In genomic region chr1:99682291-99682751, GRCh38 we compare ENCODE assay signal across 15 cellular contexts. TPM values are rescaled to one million over a fixed set of nuclear protein-coding genes. Genes with fewer than 3 reads are reported as not detected.
DNase-seq lines count a peak whose midpoint lies in the region; ATAC-seq and TF ChIP-seq lines count a peak whose summit lies in the region.
"Had no signal": no experiment of that assay in that cellular context is flagged by ENCODE, and none has a peak within 500 bp of the region (broad histone marks: within the 10 kb centered on the region; RNA-seq: fewer than 3 reads in every experiment).

No MANE protein-coding gene starts in this region.

- H3K9me3 Mint-ChIP-seq in naive thymus-derived CD8-positive, alpha-beta T cell: no peaks in the 10 kb centered on the region
- H3K9me3 Mint-ChIP-seq: brain; mesothelial cell of epicardium; stimulated activated memory B cell treated with anti-CD40 and anti-IgM and Interleukin-4, amounts not matched to agents 10 μg/mL and 1 μg/mL and 100 μg/mL, for 72 hours had no signal

- POLR2A ChIA-PET in naive thymus-derived CD8-positive, alpha-beta T cell (lab: Charles Lee): no interaction called here

- H3K4me2 ChIP-seq in mesenchymal stem cell (ENCODE audit: low read length, poor library complexity, severe bottlenecking): no peak overlapping the region

- H2BK15ac ChIP-seq in mesenchymal stem cell (ENCODE audit: low read depth, poor library complexity, severe bottlenecking): no peak overlapping the region

- H4K91ac ChIP-seq in mesenchymal stem cell (ENCODE audit: low read length): no peak overlapping the region

- no peaks in the 10 kb centered on the region for H3K36me3 ChIP-seq in brain microvascular endothelial cell (replicated peaks)
- no peaks in the 10 kb centered on the region for H3K36me3 ChIP-seq in mesenchymal stem cell (ENCODE audit: control insufficient read depth in 1 of 2, insufficient read depth in 2 of 2, low read depth in 1 of 2, low read length in 2 of 2)

- no peak overlapping the region for H3K14ac ChIP-seq in mesenchymal stem cell (ENCODE audit: low read length in 2 of 2)

- in situ Hi-C loops in brain microvascular endothelial cell (cut with HindIII; ENCODE audit: low pct_ligation_motif_present, low sequenced_read_pairs): no loop called here

- peaks cover 4 to 9% (median 7%) of the 10 kb centered on the region in 5 donors for H3K27me3 Mint-ChIP-seq in naive thymus-derived CD8-positive, alpha-beta T cell
- H3K27me3 Mint-ChIP-seq: stimulated activated memory B cell treated with anti-CD40 and anti-IgM and Interleukin-4, amounts not matched to agents 10 μg/mL and 1 μg/mL and 100 μg/mL, for 72 hours had no signal

- H3K4me1 ChIP-seq in mesenchymal stem cell (ENCODE audit: control insufficient read depth, insufficient read depth, low read depth, low read length): peaks cover 3% of the 10 kb centered on the region

- no peak overlapping the region for H2AK5ac ChIP-seq in mesenchymal stem cell (ENCODE audit: low read length, severe bottlenecking)

- H3K9me3 ChIP-seq in mesenchymal stem cell (ENCODE audit: control insufficient read depth, low read length): no peaks in the 10 kb centered on the region

- peak overlapping the region in 1 of 2 experiments; percentile 38 for H3K18ac ChIP-seq in mesenchymal stem cell (ENCODE audit: low read depth in 1 of 2, low read length in 2 of 2)

- ATAC-seq in naive thymus-derived CD8-positive, alpha-beta T cell: no peak
- no peak for ATAC-seq in HG03139 (IDR thresholded peaks at IDR 0.05; ENCODE audit: unreplicated experiment)
- ATAC-seq: stimulated activated memory B cell treated with anti-CD40 and anti-IgM and Interleukin-4, amounts not matched to agents 10 μg/mL and 1 μg/mL and 100 μg/mL, for 72 hours; T-helper 17 cell had no signal

- H3K27me3 ChIP-seq in brain microvascular endothelial cell (replicated peaks): no peaks in the 10 kb centered on the region
- H3K27me3 ChIP-seq in mesenchymal stem cell (ENCODE audit: control insufficient read depth in 1 of 2, insufficient read depth in 1 of 2, low read length in 2 of 2): no peaks in the 10 kb centered on the region

- H3K23ac ChIP-seq in mesenchymal stem cell (ENCODE audit: low read length in 2 of 2): no peak overlapping the region

- DNase-seq in AG08395 (ENCODE audit: low spot score) (peak; percentile 70), HPDE6-E6E7 (ENCODE audit: extremely low spot score) (peak; percentile 61), brain microvascular endothelial cell (peak; percentile 77), mesenchymal stem cell (peak; percentile 91), DMS 273 treated with DMSO at 0.1 percent for 48 hours (lab: John Stamatoyannopoulos, UW) (no peak)
- no peak for DNase-seq in naive thymus-derived CD8-positive, alpha-beta T cell
- no peak for DNase-seq in activated CD4-positive, CD25-positive, alpha-beta regulatory T cell (lab: John Stamatoyannopoulos, UW)
- DNase-seq: activated CD4-positive, alpha-beta T cell treated with anti-CD3 and anti-CD28 coated beads, Interleukin-2, amount 50 U/mL, for 1 hour; GF-D8; NCI-H1105 treated with DMSO at 0.1 percent for 48 hours; T-helper 17 cell had no signal

- no peak overlapping the region for H3K4me3 ChIP-seq in brain microvascular endothelial cell (ENCODE audit: low read depth, low read length)
- H3K4me3 ChIP-seq in mesenchymal stem cell (ENCODE audit: insufficient read depth in 1 of 2, low read depth in 1 of 2, low read length in 2 of 2): no peak overlapping the region

- H3K4me3 Mint-ChIP-seq in naive thymus-derived CD8-positive, alpha-beta T cell: no peak overlapping the region
- H3K4me3 Mint-ChIP-seq: brain; mesothelial cell of epicardium; stimulated activated memory B cell treated with anti-CD40 and anti-IgM and Interleukin-4, amounts not matched to agents 10 μg/mL and 1 μg/mL and 100 μg/mL, for 72 hours; T-helper 17 cell had no signal

- no peak overlapping the region for H2BK12ac ChIP-seq in mesenchymal stem cell (ENCODE audit: low read length in 2 of 2)

- peak overlapping the region; percentile 30 for H3K27ac ChIP-seq in brain microvascular endothelial cell
- peak overlapping the region; percentile 50 for H3K27ac ChIP-seq in mesenchymal stem cell (ENCODE audit: low read length, poor library complexity, severe bottlenecking)

- H2BK120ac ChIP-seq in mesenchymal stem cell (ENCODE audit: low read depth, low read length): no peak overlapping the region

- TF ChIP-seq CTCF in brain microvascular endothelial cell (IDR thresholded peaks at IDR 0.05; ENCODE audit: low read depth, low read length, missing control alignments): no peak

- no peak overlapping the region for H3K4ac ChIP-seq in mesenchymal stem cell (ENCODE audit: low read depth in 1 of 2, low read length in 2 of 2)

- H3K4me1 Mint-ChIP-seq in naive thymus-derived CD8-positive, alpha-beta T cell: no peaks in the 10 kb centered on the region
- H3K4me1 Mint-ChIP-seq: stimulated activated memory B cell treated with anti-CD40 and anti-IgM and Interleukin-4, amounts not matched to agents 10 μg/mL and 1 μg/mL and 100 μg/mL, for 72 hours; T-helper 17 cell had no signal

- H3K79me1 ChIP-seq in mesenchymal stem cell (replicated peaks; ENCODE audit: low read length, poor library complexity, severe bottlenecking): no peaks in the 10 kb centered on the region

- H3K27ac Mint-ChIP-seq in naive thymus-derived CD8-positive, alpha-beta T cell: no peak overlapping the region
- H3K27ac Mint-ChIP-seq: mesothelial cell of epicardium; stimulated activated memory B cell treated with anti-CD40 and anti-IgM and Interleukin-4, amounts not matched to agents 10 μg/mL and 1 μg/mL and 100 μg/mL, for 72 hours; T-helper 17 cell had no signal

- 0% methylated on average over 3 of the region's 4 CpGs for WGBS in mesenchymal stem cell

- H2AFZ ChIP-seq in mesenchymal stem cell (ENCODE audit: low read depth, low read length): no peak overlapping the region

- H4K8ac ChIP-seq in mesenchymal stem cell (ENCODE audit: low read length): peak overlapping the region; percentile 12

- H3K36me3 Mint-ChIP-seq in naive thymus-derived CD8-positive, alpha-beta T cell: no peaks in the 10 kb centered on the region
- H3K36me3 Mint-ChIP-seq: mesothelial cell of epicardium; stimulated activated memory B cell treated with anti-CD40 and anti-IgM and Interleukin-4, amounts not matched to agents 10 μg/mL and 1 μg/mL and 100 μg/mL, for 72 hours had no signal

- no peak overlapping the region for H2BK5ac ChIP-seq in mesenchymal stem cell (ENCODE audit: low read depth, low read length, poor library complexity, severe bottlenecking)

- no peak overlapping the region for H3K9ac ChIP-seq in mesenchymal stem cell (ENCODE audit: low read length)

RNA-seq across cellular contexts. Expression of gene PALMD, which starts 36.4 kb away (rescaled TPM):
- 0.88 TPM for polyA plus RNA-seq in mesenchymal stem cell (2013, experiment 1 of 2)
- 0.81 TPM for polyA plus RNA-seq in mesenchymal stem cell (2013, experiment 2 of 2)
- total RNA-seq in naive thymus-derived CD8-positive, alpha-beta T cell: not detected
- polyA plus RNA-seq in naive thymus-derived CD8-positive, alpha-beta T cell: not detected
- total RNA-seq: T-helper 17 cell had no signal

Comparison
In these comparisons a context has a peak if more than half of its experiments do, and no peak if none do; other contexts are left out.
1. DNase-seq: peak in AG08395 (single experiment), HPDE6-E6E7 (single experiment), brain microvascular endothelial cell (single experiment) and mesenchymal stem cell (single experiment); none in DMS 273 treated with DMSO at 0.1 percent for 48 hours (single experiment), naive thymus-derived CD8-positive, alpha-beta T cell (0 of 10) and activated CD4-positive, CD25-positive, alpha-beta regulatory T cell (0 of 4).